Comparison of ENCODE assay signal across 8 cellular contexts in the genomic region with DNA sequence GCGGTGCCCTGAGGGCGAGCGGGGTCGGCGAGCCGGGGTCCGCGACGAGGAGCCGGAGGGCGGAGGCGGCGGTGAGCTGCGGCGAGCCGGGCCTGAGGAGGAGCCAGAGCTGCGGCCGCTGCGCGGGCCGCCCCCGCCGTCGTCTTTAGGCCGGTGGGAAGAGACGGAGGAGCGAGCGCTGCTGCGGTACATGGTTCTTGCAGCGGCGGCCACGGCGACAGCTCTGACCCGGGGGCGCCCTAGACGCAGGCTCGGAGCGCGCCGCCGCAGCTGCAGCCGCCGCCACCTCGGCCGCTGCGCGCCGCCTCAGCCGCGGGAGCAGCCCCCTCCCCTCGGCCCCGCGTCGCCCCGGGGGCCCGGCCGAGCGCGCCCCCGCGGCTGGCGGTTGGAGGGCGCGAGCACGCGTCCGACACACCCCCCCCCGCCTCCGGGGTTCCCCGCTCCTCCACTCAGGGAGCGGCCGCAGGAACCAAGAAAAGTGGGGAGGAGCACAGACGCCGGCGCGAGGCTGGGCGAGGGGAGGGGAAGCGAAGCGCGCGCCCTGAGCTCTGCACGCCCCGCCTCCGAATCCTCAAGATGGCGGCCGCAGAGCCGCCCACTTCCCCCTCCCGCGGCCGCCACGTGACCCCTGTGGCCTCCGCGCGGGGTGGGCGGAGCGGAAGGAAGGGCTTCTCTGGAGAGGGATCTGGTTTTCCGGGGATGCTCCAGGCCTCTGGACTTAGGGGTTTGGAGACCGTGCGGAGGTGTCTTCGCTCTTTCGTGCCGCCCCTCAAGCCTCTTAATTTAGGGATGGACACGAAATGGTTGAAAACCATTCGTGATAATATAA. TPM values are rescaled to one million over a fixed set of nuclear protein-coding genes. Genes with fewer than 3 reads are reported as not detected.
DNase-seq lines count a peak whose midpoint lies in the region; ATAC-seq lines count a peak whose summit lies in the region.

A gene with protein sequence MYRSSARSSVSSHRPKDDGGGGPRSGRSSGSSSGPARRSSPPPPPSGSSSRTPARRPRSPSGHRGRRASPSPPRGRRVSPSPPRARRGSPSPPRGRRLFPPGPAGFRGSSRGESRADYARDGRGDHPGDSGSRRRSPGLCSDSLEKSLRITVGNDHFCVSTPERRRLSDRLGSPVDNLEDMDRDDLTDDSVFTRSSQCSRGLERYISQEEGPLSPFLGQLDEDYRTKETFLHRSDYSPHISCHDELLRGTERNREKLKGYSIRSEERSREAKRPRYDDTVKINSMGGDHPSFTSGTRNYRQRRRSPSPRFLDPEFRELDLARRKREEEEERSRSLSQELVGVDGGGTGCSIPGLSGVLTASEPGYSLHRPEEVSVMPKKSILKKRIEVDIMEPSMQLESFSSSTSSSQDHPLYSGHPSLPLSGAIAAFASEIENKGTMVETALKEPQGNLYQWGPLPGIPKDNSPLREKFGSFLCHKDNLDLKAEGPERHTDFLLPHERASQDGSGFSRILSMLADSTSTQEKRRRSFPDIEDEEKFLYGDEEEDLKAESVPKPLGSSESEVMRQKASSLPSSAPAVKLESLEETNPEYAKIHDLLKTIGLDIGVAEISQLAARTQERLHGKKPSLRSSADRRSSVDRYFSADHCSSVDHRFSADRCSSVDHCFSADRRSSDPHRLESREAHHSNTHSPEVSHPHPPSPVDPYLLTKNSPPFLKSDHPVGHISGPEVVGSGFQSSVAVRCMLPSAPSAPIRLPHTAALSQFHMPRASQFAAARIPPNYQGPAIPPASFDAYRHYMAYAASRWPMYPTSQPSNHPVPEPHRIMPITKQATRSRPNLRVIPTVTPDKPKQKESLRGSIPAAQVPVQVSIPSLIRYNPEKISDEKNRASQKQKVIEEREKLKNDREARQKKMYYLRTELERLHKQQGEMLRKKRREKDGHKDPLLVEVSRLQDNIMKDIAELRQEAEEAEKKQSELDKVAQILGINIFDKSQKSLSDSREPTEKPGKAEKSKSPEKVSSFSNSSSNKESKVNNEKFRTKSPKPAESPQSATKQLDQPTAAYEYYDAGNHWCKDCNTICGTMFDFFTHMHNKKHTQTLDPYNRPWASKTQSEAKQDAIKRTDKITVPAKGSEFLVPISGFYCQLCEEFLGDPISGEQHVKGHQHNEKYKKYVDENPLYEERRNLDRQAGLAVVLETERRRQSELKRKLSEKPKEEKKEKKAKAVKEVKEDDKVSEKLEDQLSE (N-terminal part only) (minus strand): TSS at position 474 of the 829 bp plus-strand sequence. CDS start 282 bp downstream, at position 192.

- peak; percentile 90 for DNase-seq in CMK (ENCODE audit: low read depth)
- peak; percentile 97 for DNase-seq in HT1080 (ENCODE audit: low read depth)
- peak; percentile 97 to 99 for DNase-seq in NOMO-1 (lab: John Stamatoyannopoulos, UW; ENCODE audit: unreplicated experiment in 2 of 2)
- DNase-seq in activated CD8-positive, alpha-beta memory T cell treated with anti-CD3 and anti-CD28 coated beads for 24 hours, result peak; percentile 95
- peak; percentile 89 for DNase-seq in effector CD8-positive, alpha-beta T cell (lab: John Stamatoyannopoulos, UW)
- peak; percentile 91 to 97 for DNase-seq in lung microvascular endothelial cell (ENCODE audit: low read depth in 2 of 2)
- peak; percentile 86 to 89 (median 88) for DNase-seq in stimulated activated CD4-positive, alpha-beta T cell treated with anti-CD3 and anti-CD28 coated beads, TNF-alpha, amount 100 ng/mL, for 4 hours (ENCODE audit: low read depth in 3 of 3)

- ATAC-seq in GM21360 (IDR thresholded peaks at IDR 0.05; ENCODE audit: unreplicated experiment), result peak; percentile 80

RNA-seq across cellular contexts. Expression of the gene that starts here (rescaled TPM):
- total RNA-seq in HT1080 (2014; rRNA removed; shearing (Covaris generic)), result 4.8 and 6.4 TPM in 2 replicates
- 5.9 and 7.2 TPM in 2 replicates for polyA plus RNA-seq in HT1080 (2015; cell fraction: cytosol; rRNA removed)
- polyA plus RNA-seq in HT1080 (2015; cell fraction: nucleus; rRNA removed), result 12.7 and 15.9 TPM in 2 replicates
- total RNA-seq in lung microvascular endothelial cell, result 3.9 and 5.6 TPM in 2 replicates

Comparison
In these comparisons a context has a peak if more than half of its experiments do, and no peak if none do; other contexts are left out.
1. Peak in every context shown above with its lines: DNase-seq and ATAC-seq.